In genomic region chr5:17978954-17979353, GRCh38 we compare ENCODE assay signal across 25 cellular contexts.
"Had no signal": no experiment of that assay in that cellular context is flagged by ENCODE, and none has a peak within 500 bp of the region (broad histone marks: within the 10 kb centered on the region; RNA-seq: fewer than 3 reads in every experiment).

No MANE protein-coding gene starts in this region.

- H3K36me3 Mint-ChIP-seq: immature natural killer cell; naive thymus-derived CD4-positive, alpha-beta T cell had no signal

- H3K4me2 ChIP-seq: hepatocyte had no signal

- H3K27ac ChIP-seq: coronary artery, dorsolateral prefrontal cortex, esophagus muscularis mucosa, foreskin keratinocyte, gastroesophageal sphincter, heart left ventricle, hepatocyte, lower lobe of right lung had no signal

- H3K79me2 ChIP-seq: hepatocyte had no signal

- H3K4me1 Mint-ChIP-seq: immature natural killer cell had no signal

- H3K4me3 Mint-ChIP-seq: immature natural killer cell; naive thymus-derived CD4-positive, alpha-beta T cell had no signal

- H3K27ac Mint-ChIP-seq: immature natural killer cell; naive thymus-derived CD4-positive, alpha-beta T cell had no signal

- H3K4me1 ChIP-seq: esophagus muscularis mucosa, foreskin keratinocyte, gastroesophageal sphincter, heart left ventricle, lower lobe of right lung had no signal

- H3K9me3 ChIP-seq: esophagus muscularis mucosa, gastroesophageal sphincter, heart left ventricle, lower lobe of right lung had no signal

- H3K27me3 Mint-ChIP-seq: naive thymus-derived CD4-positive, alpha-beta T cell had no signal

- H3K27me3 ChIP-seq: dorsolateral prefrontal cortex, esophagus muscularis mucosa, foreskin keratinocyte, gastroesophageal sphincter, heart left ventricle, hepatocyte had no signal

- H3K36me3 ChIP-seq: esophagus muscularis mucosa, gastroesophageal sphincter, heart left ventricle, lower lobe of right lung had no signal

- H2AFZ ChIP-seq: hepatocyte had no signal

- FAIRE-seq: colon, endothelial cell of umbilical vein, frontal cortex had no signal

- DNase-seq: dermis blood vessel endothelial cell; dorsolateral prefrontal cortex; effector CD4-positive, alpha-beta T cell; effector memory CD4-positive, alpha-beta T cell; foreskin keratinocyte; heart left ventricle; hypothalamus; immature natural killer cell; islet precursor cell; kidney; kidney glomerular epithelial cell; left colon; left ventricle myocardium superior; lower lobe of right lung; mesenchymal stem cell; midbrain; naive thymus-derived CD4-positive, alpha-beta T cell had no signal

- H3K4me3 ChIP-seq: coronary artery, dorsolateral prefrontal cortex, esophagus muscularis mucosa, gastroesophageal sphincter, heart left ventricle, hepatocyte, lower lobe of right lung had no signal

- ATAC-seq: foreskin keratinocyte; gastroesophageal sphincter; heart left ventricle; left colon; left lobe of liver; left ventricle myocardium superior; lower lobe of right lung; naive thymus-derived CD4-positive, alpha-beta T cell had no signal
